ENCODE assay signal across 21 cellular contexts in genomic region chr16:17803625-17804410, GRCh38.
A peak's percentile ranks its signal among the peaks of the same experiment; 100 is the strongest.
DNase-seq lines count a peak whose midpoint lies in the region; ATAC-seq, FAIRE-seq and TF ChIP-seq lines count a peak whose summit lies in the region.
"Had no signal": no experiment of that assay in that cellular context is flagged by ENCODE, and none has a peak within 500 bp of the region (broad histone marks: within the 10 kb centered on the region; RNA-seq: fewer than 3 reads in every experiment).

No MANE protein-coding gene starts in this region.

- H3K27ac ChIP-seq in HepG2 (ENCODE audit: extremely low read length, insufficient read depth, low read length) (no peak overlapping the region), right lobe of liver (no peak overlapping the region), RWPE1 (no peak overlapping the region)
- H3K27ac ChIP-seq: KMS-11, PC-9, upper lobe of right lung, VCaP had no signal

- FAIRE-seq in HepG2 (lab: Jason Lieb, UNC), result no peak
- no peak for FAIRE-seq in urothelium cell line (lab: Jason Lieb, UNC)
- FAIRE-seq: GM12891 had no signal

- no peaks in the 10 kb centered on the region for H3K27me3 ChIP-seq in HepG2 (ENCODE audit: control insufficient read depth in 1 of 2, insufficient read depth in 2 of 2, low read length in 2 of 2)
- no peaks in the 10 kb centered on the region for H3K27me3 ChIP-seq in right lobe of liver
- H3K27me3 ChIP-seq: upper lobe of right lung had no signal

- WGBS in HepG2 (ENCODE audit: low lambda C conversion rate), result 15% methylated on average over 5 of the region's 5 CpGs
- 44% methylated on average over 5 of the region's 5 CpGs for WGBS in right lobe of liver (ENCODE audit: insufficient coverage, low coverage, low lambda C conversion rate, missing lambda C conversion rate)

- TF ChIP-seq RAD21 in HepG2 (CRISPR knock-in tag; IDR thresholded peaks at IDR 0.05), result no peak

- in situ Hi-C loops in HepG2 (cut with HindIII; ENCODE audit: extremely low pct_ligation_motif_present, low pct_unique_long_range_greater_than_20kb), result no loop called here

- TF ChIP-seq EP300 in HepG2 (IDR thresholded peaks at IDR 0.05; ENCODE audit: low read depth in 2 of 2, low read length in 2 of 2) (no peak), HepG2 (CRISPR knock-in tag; IDR thresholded peaks at IDR 0.05; ENCODE audit: borderline replicate concordance) (no peak)

- ATAC-seq in HepG2 (no peak), right lobe of liver (no peak), GM18520 (IDR thresholded peaks at IDR 0.05; ENCODE audit: unreplicated experiment) (no peak)
- ATAC-seq: activated T-cell treated with anti-CD3 and anti-CD28 coated beads, Interleukin-2, amount 50 U/mL, for 4 hours; GM23338; mucosa of descending colon; upper lobe of right lung had no signal

- H3K79me2 ChIP-seq in HepG2 (ENCODE audit: insufficient read depth, low read length), result no peaks in the 10 kb centered on the region

- H3K9me3 ChIP-seq in HepG2 (ENCODE audit: low read length) (no peaks in the 10 kb centered on the region), right lobe of liver (no peaks in the 10 kb centered on the region)
- H3K9me3 ChIP-seq: mucosa of descending colon, upper lobe of right lung had no signal

- no TSS peak for BruUV-seq in HepG2 (replicated peaks; lab: Mats Ljungman, UMichigan)

- no peak overlapping the region for H3K9ac ChIP-seq in HepG2 (ENCODE audit: insufficient read depth, low read depth, low read length)
- H3K9ac ChIP-seq: KMS-11 had no signal

- H3K36me3 ChIP-seq in HepG2 (replicated peaks in 1 of 2; ENCODE audit: control insufficient read depth in 1 of 2, insufficient read depth in 2 of 2, low read length in 2 of 2) (no peaks in the 10 kb centered on the region), right lobe of liver (no peaks in the 10 kb centered on the region)
- H3K36me3 ChIP-seq: upper lobe of right lung had no signal

- intact Hi-C loops in HepG2 (cut with micrococcal nuclease; ENCODE audit: unreplicated experiment), result no loop called here
- intact Hi-C loops in right lobe of liver (cut with DNase I), result no loop called here

- H3K4me3 ChIP-seq in HepG2 (replicated peaks in 1 of 3; ENCODE audit: insufficient read depth in 1 of 3, low read depth in 2 of 3, low read length in 3 of 3) (no peak overlapping the region), right lobe of liver (no peak overlapping the region)
- H3K4me3 ChIP-seq: GM23338, mucosa of descending colon, PC-9, upper lobe of right lung had no signal

- DNase-seq in HepG2 (ENCODE audit: low spot score) (no peak), right lobe of liver (no peak), RWPE1 (ENCODE audit: low spot score) (peak; percentile 36), fibroblast of gingiva (ENCODE audit: low read depth) (peak; percentile 3), urothelium cell line (ENCODE audit: low spot score) (peak; percentile 26)
- DNase-seq in stimulated activated naive CD4-positive, alpha-beta T cell (lab: John Stamatoyannopoulos, UW), result no peak
- DNase-seq in activated T-cell treated with anti-CD3 and anti-CD28 coated beads, Interleukin-2, amount 50 U/mL, for 1 hour, result no peak
- DNase-seq: 8988T; activated CD4-positive, alpha-beta memory T cell treated with anti-CD3 and anti-CD28 coated beads, Interleukin-2, amount 10 ng/mL, durations not matched to agents 7 days and 5 days; activated T-cell treated with anti-CD3 and anti-CD28 coated beads, Interleukin-2, amount 50 U/mL, for 4 hours; CD8-positive, alpha-beta memory T cell; mucosa of descending colon; NCI-H774; PC-9; SW 1271; upper lobe of right lung had no signal

- H4K20me1 ChIP-seq in HepG2 (ENCODE audit: insufficient read depth, low read length), result no peaks in the 10 kb centered on the region

- TF ChIP-seq CTCF in HepG2 (CRISPR knock-in tag; IDR thresholded peaks at IDR 0.05) (no peak), right lobe of liver (IDR thresholded peaks at IDR 0.05) (no peak), RWPE1 (conservative IDR thresholded peaks at IDR 0.05; ENCODE audit: low read depth) (no peak)

- H3K4me2 ChIP-seq in HepG2 (ENCODE audit: low read depth, low read length), result no peak overlapping the region
- H3K4me2 ChIP-seq: GM23338, KMS-11, PC-9 had no signal

- H2AFZ ChIP-seq in HepG2 (ENCODE audit: low read length), result no peak overlapping the region
- H2AFZ ChIP-seq: PC-9 had no signal

- no peak for TF ChIP-seq POLR2A in HepG2 (IDR thresholded peaks at IDR 0.05; ENCODE audit: insufficient read depth in 1 of 2, low read depth in 2 of 2, low read length in 2 of 2)
- no peak for TF ChIP-seq POLR2A in right lobe of liver (IDR thresholded peaks at IDR 0.05)

- H3K4me1 ChIP-seq in HepG2 (ENCODE audit: insufficient read depth, low read length) (no peaks in the 10 kb centered on the region), right lobe of liver (no peaks in the 10 kb centered on the region)
- H3K4me1 ChIP-seq: upper lobe of right lung had no signal

- CTCF ChIA-PET in HepG2 (lab: Yijun Ruan, JAX; ENCODE audit: low intra/inter-chr PET ratio, low total read pairs) (no interaction called here), RWPE1 (lab: Yijun Ruan, JAX) (no interaction called here)

- POLR2A ChIA-PET in HepG2 (lab: Yijun Ruan, JAX), result no interaction called here
- POLR2A ChIA-PET in RWPE1 (lab: Yijun Ruan, JAX; ENCODE audit: low non-redundant PET), result no interaction called here

TF ChIP-seq in HepG2, 621 proteins besides CTCF, POLR2A, EP300 and RAD21:
- TF ChIP-seq ATF7 (IDR thresholded peaks at IDR 0.05) (peak; percentile 97), ATF7 (CRISPR knock-in tag; IDR thresholded peaks at IDR 0.05) (no peak), ZNF296 (CRISPR knock-in tag; conservative IDR thresholded peaks at IDR 0.05) (no peak), PTBP1 (IDR thresholded peaks at IDR 0.05; ENCODE audit: low read depth, low read length, poor library complexity, severe bottlenecking) (no peak), CREB1 (IDR thresholded peaks at IDR 0.05) (peak; percentile 99), CREB1 (CRISPR knock-in tag; IDR thresholded peaks at IDR 0.05) (no peak)

Comparison
In these comparisons a context has a peak if more than half of its experiments do, and no peak if none do; other contexts are left out.
1. DNase-seq: peak in RWPE1 (single experiment), fibroblast of gingiva (single experiment) and urothelium cell line (single experiment); none in HepG2 (single experiment), right lobe of liver (0 of 3), stimulated activated naive CD4-positive, alpha-beta T cell (0 of 6) and activated T-cell treated with anti-CD3 and anti-CD28 coated beads, Interleukin-2, amount 50 U/mL, for 1 hour (single experiment).